Comparison of ENCODE assay signal across 8 cellular contexts in genomic region chr3:132660745-132661067, GRCh38. TPM values are rescaled to one million over a fixed set of nuclear protein-coding genes. Genes with fewer than 3 reads are reported as not detected.
DNase-seq lines count a peak whose midpoint lies in the region; ATAC-seq lines count a peak whose summit lies in the region.

No MANE protein-coding gene starts in this region.

- intact Hi-C loops in left cardiac atrium (cut with DNase I) (no loop called here), sciatic nerve (cut with DNase I) (no loop called here)

- peak overlapping the region; percentile 92 for H3K27ac Mint-ChIP-seq in activated CD4-positive, alpha-beta memory T cell treated with anti-CD3 and anti-CD28 coated beads, Interleukin-2, amount 10 ng/mL, durations not matched to agents 7 days and 5 days

- H3K4me3 Mint-ChIP-seq in activated CD4-positive, alpha-beta memory T cell treated with anti-CD3 and anti-CD28 coated beads, Interleukin-2, amount 10 ng/mL, durations not matched to agents 7 days and 5 days, result peak overlapping the region; percentile 93

- no peaks in the 10 kb centered on the region for H3K27me3 Mint-ChIP-seq in activated CD4-positive, alpha-beta memory T cell treated with anti-CD3 and anti-CD28 coated beads, Interleukin-2, amount 10 ng/mL, durations not matched to agents 7 days and 5 days

- H3K36me3 Mint-ChIP-seq in activated CD4-positive, alpha-beta memory T cell treated with anti-CD3 and anti-CD28 coated beads, Interleukin-2, amount 10 ng/mL, durations not matched to agents 7 days and 5 days (ENCODE audit: low read depth), result peaks cover 8% of the 10 kb centered on the region

- CTCF ChIA-PET in activated CD4-positive, alpha-beta memory T cell treated with anti-CD3 and anti-CD28 coated beads, Interleukin-2, amount 10 ng/mL, durations not matched to agents 7 days and 5 days (lab: Charles Lee), result interaction anchor here (1.2 to 2.0 kb wide), 5 partner anchors 9 to 201 kb away, joined by 3 to 6 read pairs (median 4); no protein-coding TSS in a partner anchor

- ATAC-seq in HG03060 (IDR thresholded peaks at IDR 0.05; ENCODE audit: low read depth, unreplicated experiment), result peak; percentile 10
- peak; percentile 6 to 19 for ATAC-seq in left cardiac atrium
- ATAC-seq in sciatic nerve, result peak; percentile 2

- POLR2A ChIA-PET in activated CD4-positive, alpha-beta memory T cell treated with anti-CD3 and anti-CD28 coated beads, Interleukin-2, amount 10 ng/mL, durations not matched to agents 7 days and 5 days (lab: Charles Lee), result interaction anchor here (0.9 to 3.1 kb wide), 7 partner anchors 9 to 912 kb away, joined by 3 to 9 read pairs (median 4); partner anchors contain the start of genes CDV3 and DNAJC13

- peaks cover 39% of the 10 kb centered on the region for H3K4me1 Mint-ChIP-seq in activated CD4-positive, alpha-beta memory T cell treated with anti-CD3 and anti-CD28 coated beads, Interleukin-2, amount 10 ng/mL, durations not matched to agents 7 days and 5 days

- no peaks in the 10 kb centered on the region for H3K9me3 Mint-ChIP-seq in activated CD4-positive, alpha-beta memory T cell treated with anti-CD3 and anti-CD28 coated beads, Interleukin-2, amount 10 ng/mL, durations not matched to agents 7 days and 5 days

- DNase-seq in NCI-H2107 treated with DMSO at 0.1 percent for 48 hours (lab: John Stamatoyannopoulos, UW; ENCODE audit: unreplicated experiment) (peak; percentile 16), NCI-H2107 (lab: John Stamatoyannopoulos, UW) (no peak), left cardiac atrium (no peak), sciatic nerve (ENCODE audit: low spot score) (no peak), SKM-1 (lab: John Stamatoyannopoulos, UW; ENCODE audit: unreplicated experiment) (no peak)
- DNase-seq in activated CD4-positive, alpha-beta memory T cell treated with anti-CD3 and anti-CD28 coated beads, Interleukin-2, amount 10 ng/mL, durations not matched to agents 7 days and 5 days, result no peak
- DNase-seq in stimulated activated naive CD4-positive, alpha-beta T cell treated with Interleukin-2 at 50 U/mL for 16 hours (lab: John Stamatoyannopoulos, UW), result no peak

RNA-seq across cellular contexts. Expression of gene UBA5, which starts 0.6 kb away (rescaled TPM):
- total RNA-seq in activated CD4-positive, alpha-beta memory T cell treated with anti-CD3 and anti-CD28 coated beads, Interleukin-2, amount 10 ng/mL, durations not matched to agents 7 days and 5 days, result 10 to 100 TPM; 31.8 to 36.6 TPM
- total RNA-seq in left cardiac atrium, result 10 to 100 TPM; 27.3 to 41.2 TPM
- total RNA-seq in sciatic nerve, result 32.2 TPM

RNA-seq across cellular contexts. Expression of gene ACAD11, which starts 1.1 kb away (rescaled TPM):
- 10 to 100 TPM in 1 of 2 experiments, 1 to 10 TPM in 1; 9.0 to 13.0 TPM for total RNA-seq in activated CD4-positive, alpha-beta memory T cell treated with anti-CD3 and anti-CD28 coated beads, Interleukin-2, amount 10 ng/mL, durations not matched to agents 7 days and 5 days
- total RNA-seq in left cardiac atrium (10 to 100 TPM; 14.1 to 18.6 TPM), sciatic nerve (39.2 TPM)
